In genomic region chr1:210730023-210730422, GRCh38 we compare ENCODE assay signal across 31 cellular contexts.
"Had no signal": no experiment of that assay in that cellular context is flagged by ENCODE, and none has a peak within 500 bp of the region (broad histone marks: within the 10 kb centered on the region; RNA-seq: fewer than 3 reads in every experiment).

No MANE protein-coding gene starts in this region.

- H3K27me3 ChIP-seq: adrenal gland, body of pancreas, MG63, Peyer's patch had no signal

- H3K36me3 ChIP-seq: adrenal gland, MG63, Peyer's patch had no signal

- H3K4me1 ChIP-seq: adrenal gland, body of pancreas, Peyer's patch had no signal

- DNase-seq: activated CD4-positive, alpha-beta T cell treated with anti-CD3 and anti-CD28 coated beads for 36 hours; activated CD4-positive, alpha-beta T cell treated with anti-CD3 and anti-CD28 coated beads, Interleukin-2, amount 10 ng/mL, durations not matched to agents 7 days and 5 days; activated CD4-positive, alpha-beta T cell treated with anti-CD3 and anti-CD28 coated beads, Interleukin-2, amount 50 U/mL, for 48 hours; activated CD8-positive, alpha-beta T cell treated with anti-CD3 and anti-CD28 coated beads, Interleukin-2, amount 10 ng/mL, durations not matched to agents 7 days and 5 days; activated gamma-delta T cell treated with Interleukin-2 at 50 U/mL for 16 hours; activated naive CD4-positive, alpha-beta T cell treated with anti-CD3 and anti-CD28 coated beads for 36 hours; activated T-cell treated with anti-CD3 and anti-CD28 coated beads for 4 hours; activated T-cell treated with anti-CD3 and anti-CD28 coated beads, Interleukin-2, amount 50 U/mL, for 4 hours; adrenal gland; body of pancreas; caudate nucleus; cerebellar nuclear complex; Kasumi-1; KG1; MG63; NCI-H1048; NCI-H1436 treated with DMSO at 0.1 percent for 48 hours; NCI-H1694 treated with DMSO at 0.1 percent for 48 hours; NCI-H2029; NCI-H2171 treated with DMSO at 0.1 percent for 48 hours; NCI-H446; NCI-H510A treated with DMSO at 0.1 percent for 48 hours; NCI-H82; NK-92 treated with Interleukin-12 subunit alpha and Interleukin-12 subunit beta, amount 100 ng/mL, for 24 hours; PC-3; Peyer's patch; RPMI8226; SIG-M5 had no signal

- ATAC-seq: activated CD4-positive, alpha-beta T cell treated with anti-CD3 and anti-CD28 coated beads for 36 hours; activated CD4-positive, CD25-positive, alpha-beta regulatory T cell treated with anti-CD3 and anti-CD28 coated beads, Interleukin-2, amount 50 U/mL, for 24 hours; activated CD8-positive, alpha-beta T cell treated with anti-CD3 and anti-CD28 coated beads, Interleukin-2, amount 10 ng/mL, durations not matched to agents 7 days and 5 days; activated naive CD4-positive, alpha-beta T cell treated with anti-CD3 and anti-CD28 coated beads, Interleukin-2, amount 50 U/mL, for 72 hours; activated T-cell treated with anti-CD3 and anti-CD28 coated beads, Interleukin-2, amount 50 U/mL, for 4 hours; body of pancreas; PC-3; WTC11 had no signal

- H3K4me3 ChIP-seq: adrenal gland, body of pancreas, MG63, Peyer's patch had no signal

- H3K9me3 ChIP-seq: adrenal gland, body of pancreas, MG63, Peyer's patch had no signal

- H3K27ac ChIP-seq: adrenal gland, body of pancreas, Peyer's patch had no signal
